ENCODE assay signal across 8 cellular contexts in the genomic region with DNA sequence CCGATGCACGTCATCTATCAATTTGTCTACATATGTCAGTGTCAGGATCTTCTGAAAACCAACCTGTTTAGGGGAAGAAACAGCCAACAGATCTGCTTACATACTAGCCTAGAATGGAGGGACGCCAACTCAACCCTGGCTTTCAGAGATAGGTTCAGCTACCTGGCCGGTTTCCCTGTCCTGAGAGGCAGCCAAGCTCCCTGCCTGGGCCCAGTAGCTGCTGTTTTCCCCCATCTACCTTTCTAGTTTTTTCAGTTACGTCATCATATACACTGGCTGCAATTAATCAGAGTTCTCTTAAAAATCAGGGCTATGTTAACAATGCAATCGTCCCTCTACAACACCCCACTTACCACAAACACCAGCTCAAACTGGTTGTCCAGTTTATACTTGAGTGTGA. TPM values are rescaled to one million over a fixed set of nuclear protein-coding genes. Genes with fewer than 3 reads are reported as not detected.
A peak's percentile ranks its signal among the peaks of the same experiment; 100 is the strongest.
DNase-seq lines count a peak whose midpoint lies in the region; ATAC-seq and TF ChIP-seq lines count a peak whose summit lies in the region.

No MANE protein-coding gene starts in this region.

- peaks cover 56% of the 10 kb centered on the region for H3K36me3 Mint-ChIP-seq in activated CD4-positive, alpha-beta T cell treated with anti-CD3 and anti-CD28 coated beads, Interleukin-2, amount 10 ng/mL, durations not matched to agents 24 days and 14 days (ENCODE audit: low read depth)

- 51 to 57% (median 56%) methylated on average over 6 of the region's 6 CpGs for WGBS in adrenal gland, 4 donors

- peak overlapping the region; percentile 92 for H3K27ac Mint-ChIP-seq in activated CD4-positive, alpha-beta T cell treated with anti-CD3 and anti-CD28 coated beads, Interleukin-2, amount 10 ng/mL, durations not matched to agents 24 days and 14 days

- peak overlapping the region in 4 of 5 donors; percentile 71 to 97 (median 87) for H3K27ac ChIP-seq in adrenal gland
- peak overlapping the region; percentile 80 to 91 for H3K27ac ChIP-seq in thoracic aorta

- H3K4me1 Mint-ChIP-seq in activated CD4-positive, alpha-beta T cell treated with anti-CD3 and anti-CD28 coated beads, Interleukin-2, amount 10 ng/mL, durations not matched to agents 24 days and 14 days, result peaks cover 33% of the 10 kb centered on the region

- TF ChIP-seq POLR2A in adrenal gland (IDR thresholded peaks at IDR 0.05), result no peak

- H3K27me3 ChIP-seq in adrenal gland (no peaks in the 10 kb centered on the region), thoracic aorta (replicated peaks; ENCODE audit: insufficient read depth) (no peaks in the 10 kb centered on the region)

- H3K4me3 ChIP-seq in adrenal gland, result peak overlapping the region in 3 of 4 donors; percentile 35 to 94 (median 84)
- peak overlapping the region; percentile 89 for H3K4me3 ChIP-seq in thoracic aorta

- no peak for DNase-seq in activated CD4-positive, alpha-beta T cell treated with anti-CD3 and anti-CD28 coated beads, Interleukin-2, amount 10 ng/mL, durations not matched to agents 24 days and 14 days
- DNase-seq in activated CD4-positive, alpha-beta T cell treated with anti-CD3 and anti-CD28 coated beads for 48 hours, result no peak
- DNase-seq in adrenal gland, result peak in 2 of 7 donors; percentile 36 to 39
- peak; percentile 93 for DNase-seq in left lobe of liver (ENCODE audit: low spot score)
- DNase-seq in thoracic aorta (ENCODE audit: low spot score), result no peak
- no peak for DNase-seq in GM19240 (ENCODE audit: insufficient read length, low spot score)
- DNase-seq in COLO829 (ENCODE audit: low spot score), result no peak

- TF ChIP-seq CTCF in adrenal gland (IDR thresholded peaks at IDR 0.05) (no peak), thoracic aorta (IDR thresholded peaks at IDR 0.05) (no peak)

- peak; percentile 66 for ATAC-seq in left lobe of liver
- no peak for ATAC-seq in thoracic aorta (ENCODE audit: insufficient number of reproducible peaks, low FRiP score, low read depth)
- ATAC-seq in HG03354 (IDR thresholded peaks at IDR 0.05; ENCODE audit: poor library complexity, severe bottlenecking, unreplicated experiment), result no peak

- intact Hi-C loops in activated CD4-positive, alpha-beta T cell treated with anti-CD3 and anti-CD28 coated beads, Interleukin-2, amount 10 ng/mL, durations not matched to agents 24 days and 14 days (cut with micrococcal nuclease), result loop anchor here (2.0 to 10.0 kb wide), 4 partner anchors 205 to 1390 kb away; a partner anchor contains a TSS
- intact Hi-C loops in adrenal gland (cut with DNase I), result loop anchor here (5.0 to 10.0 kb wide), 2 partner anchors 53 to 55 kb away; a partner anchor contains a TSS

- H3K9me3 Mint-ChIP-seq in activated CD4-positive, alpha-beta T cell treated with anti-CD3 and anti-CD28 coated beads, Interleukin-2, amount 10 ng/mL, durations not matched to agents 24 days and 14 days, result no peaks in the 10 kb centered on the region

- H3K4me1 ChIP-seq in adrenal gland (replicated peaks in 1 of 2), result peaks cover 13 to 21% of the 10 kb centered on the region in 2 donors
- peaks cover 8 to 21% of the 10 kb centered on the region in 2 donors for H3K4me1 ChIP-seq in thoracic aorta (ENCODE audit: control insufficient read depth in 1 of 2, low read depth in 2 of 2)

- H3K9me3 ChIP-seq in adrenal gland (replicated peaks in 1 of 3), result no peaks in the 10 kb centered on the region
- H3K9me3 ChIP-seq in thoracic aorta, result no peaks in the 10 kb centered on the region

- H3K36me3 ChIP-seq in adrenal gland (replicated peaks in 1 of 2) (peaks cover 0 to 48% of the 10 kb centered on the region in 2 donors), thoracic aorta (peaks cover 42% of the 10 kb centered on the region)

- no peaks in the 10 kb centered on the region for H3K27me3 Mint-ChIP-seq in activated CD4-positive, alpha-beta T cell treated with anti-CD3 and anti-CD28 coated beads, Interleukin-2, amount 10 ng/mL, durations not matched to agents 24 days and 14 days

- H3K4me3 Mint-ChIP-seq in activated CD4-positive, alpha-beta T cell treated with anti-CD3 and anti-CD28 coated beads, Interleukin-2, amount 10 ng/mL, durations not matched to agents 24 days and 14 days, result peak overlapping the region; percentile 95

RNA-seq across cellular contexts. Expression of a gene that starts 1.0 kb away (rescaled TPM):
- total RNA-seq in activated CD4-positive, alpha-beta T cell treated with anti-CD3 and anti-CD28 coated beads, Interleukin-2, amount 10 ng/mL, durations not matched to agents 24 days and 14 days, result 180 and 191 TPM in 2 replicates
- total RNA-seq in adrenal gland, result 100 to 1,000 TPM in 6 of 8 donors, 10 to 100 TPM in 2; 80.5 to 194 (median 116) TPM
- 100 to 1,000 TPM in 1 of 3 donors, 10 to 100 TPM in 2; 61.5 to 194 (median 88.2) TPM for polyA plus RNA-seq in adrenal gland
- total RNA-seq in left lobe of liver, result 149 TPM
- 100 to 1,000 TPM; 125 to 128 TPM for total RNA-seq in thoracic aorta

RNA-seq across cellular contexts. Expression of a gene that starts 1.3 kb away (rescaled TPM):
- 57.8 and 59.2 TPM in 2 replicates for total RNA-seq in activated CD4-positive, alpha-beta T cell treated with anti-CD3 and anti-CD28 coated beads, Interleukin-2, amount 10 ng/mL, durations not matched to agents 24 days and 14 days
- total RNA-seq in adrenal gland, result 10 to 100 TPM in 7 of 8 donors, 1 to 10 TPM in 1; 7.2 to 33.0 (median 26.8) TPM
- polyA plus RNA-seq in adrenal gland, result 10 to 100 TPM; 31.3 to 55.3 (median 43.9) TPM
- total RNA-seq in left lobe of liver, result 46.0 TPM
- total RNA-seq in thoracic aorta, result 10 to 100 TPM; 22.9 to 27.8 TPM

RNA-seq across cellular contexts. Expression of a gene that starts 15.2 kb away (rescaled TPM):
- total RNA-seq in activated CD4-positive, alpha-beta T cell treated with anti-CD3 and anti-CD28 coated beads, Interleukin-2, amount 10 ng/mL, durations not matched to agents 24 days and 14 days, result 11.4 and 12.0 TPM in 2 replicates
- 10 to 100 TPM in 7 of 8 donors, 1 to 10 TPM in 1; 8.9 to 41.1 (median 13.5) TPM for total RNA-seq in adrenal gland
- polyA plus RNA-seq in adrenal gland, result 10 to 100 TPM in 1 of 3 donors, 1 to 10 TPM in 2; 4.7 to 12.0 (median 5.9) TPM
- total RNA-seq in left lobe of liver, result 11.4 TPM
- 10 to 100 TPM; 15.2 to 20.7 TPM for total RNA-seq in thoracic aorta

RNA-seq across cellular contexts. Expression of a gene that starts 36.2 kb away (rescaled TPM):
- 36.0 and 40.2 TPM in 2 replicates for total RNA-seq in activated CD4-positive, alpha-beta T cell treated with anti-CD3 and anti-CD28 coated beads, Interleukin-2, amount 10 ng/mL, durations not matched to agents 24 days and 14 days
- total RNA-seq in adrenal gland (10 to 100 TPM in 7 of 8 donors, 1 to 10 TPM in 1; 8.3 to 22.2 (median 18.8) TPM), left lobe of liver (14.5 TPM), thoracic aorta (1 to 10 TPM; 8.4 to 9.7 TPM)
- 10 to 100 TPM; 18.2 to 45.5 (median 22.4) TPM for polyA plus RNA-seq in adrenal gland

RNA-seq across cellular contexts. Expression of a gene that starts 56.1 kb away (rescaled TPM):
- 12.8 and 14.2 TPM in 2 replicates for total RNA-seq in activated CD4-positive, alpha-beta T cell treated with anti-CD3 and anti-CD28 coated beads, Interleukin-2, amount 10 ng/mL, durations not matched to agents 24 days and 14 days
- total RNA-seq in adrenal gland, result 10 to 100 TPM; 12.0 to 26.6 (median 16.7) TPM
- 10 to 100 TPM in 1 of 3 donors, 1 to 10 TPM in 2; 5.8 to 17.0 (median 8.8) TPM for polyA plus RNA-seq in adrenal gland
- total RNA-seq in left lobe of liver, result 4.8 TPM
- 10 to 100 TPM in 1 of 2 donors, 1 to 10 TPM in 1; 8.4 to 14.5 TPM for total RNA-seq in thoracic aorta
